In genomic region chr16:71845639-71846431, GRCh38 we compare ENCODE assay signal across 8 cellular contexts. TPM values are rescaled to one million over a fixed set of nuclear protein-coding genes. Genes with fewer than 3 reads are reported as not detected.
A peak's percentile ranks its signal among the peaks of the same experiment; 100 is the strongest.
DNase-seq lines count a peak whose midpoint lies in the region; ATAC-seq and TF ChIP-seq lines count a peak whose summit lies in the region.

Gene ATXN1L (plus strand): TSS chr16:71845976. CDS start chr16:71849741, 3,765 bp downstream.

- peaks cover 0 to 48% (median 27%) of the 10 kb centered on the region in 11 experiments; a peak in 18 of 22 replicates for H4K20me1 ChIP-seq in BLaER1 treated with 17β-estradiol and CSF1 and Interleukin-3, amounts not matched to agents 10 nM and 100 nM

- under 1% methylated on average over 62 of the region's 62 CpGs for WGBS in liver

- peak; percentile 84 for ATAC-seq in GM19324 (IDR thresholded peaks at IDR 0.05; ENCODE audit: low FRiP score, unreplicated experiment)
- ATAC-seq in HG03460 (IDR thresholded peaks at IDR 0.05; ENCODE audit: unreplicated experiment) = peak; percentile 73

- H3K9me3 ChIP-seq in BLaER1 treated with 17β-estradiol and CSF1 and Interleukin-3, amounts not matched to agents 10 nM and 100 nM (replicated peaks in 1 of 11) = no peaks in the 10 kb centered on the region
- H3K9me3 ChIP-seq in liver (ENCODE audit: control insufficient read depth in 4 of 4, low read length in 3 of 4) = no peaks in the 10 kb centered on the region

- TF ChIP-seq CTCF in liver (IDR thresholded peaks at IDR 0.05; ENCODE audit: low read depth, low read length, missing input control) = no peak

- H3K4me3 ChIP-seq in BLaER1 treated with 17β-estradiol and CSF1 and Interleukin-3, amounts not matched to agents 10 nM and 100 nM = peak within 1 kb of the TSS; percentile 98 to 100 (median 100)
- peak within 1 kb of the TSS; percentile 89 to 93 (median 91) for H3K4me3 ChIP-seq in liver (ENCODE audit: low read depth in 1 of 3, low read length in 3 of 3)

- H3K27ac ChIP-seq in BLaER1 treated with 17β-estradiol and CSF1 and Interleukin-3, amounts not matched to agents 10 nM and 100 nM = peak within 1 kb of the TSS; percentile 84 to 93 (median 91)
- H3K27ac ChIP-seq in liver (ENCODE audit: low read depth in 1 of 2, low read length in 2 of 2) = peak within 1 kb of the TSS; percentile 79 to 87

- no peaks in the 10 kb centered on the region for H3K27me3 ChIP-seq in BLaER1 treated with 17β-estradiol and CSF1 and Interleukin-3, amounts not matched to agents 10 nM and 100 nM
- H3K27me3 ChIP-seq in liver (ENCODE audit: control insufficient read depth in 4 of 4, insufficient read depth in 4 of 4, low read length in 3 of 4) = no peaks in the 10 kb centered on the region

- peak in 1 of 2 donors; percentile 34 for TF ChIP-seq RAD21 in liver (IDR thresholded peaks at IDR 0.05)

- peaks cover 23 to 47% (median 35%) of the 10 kb centered on the region in 10 experiments for H3K4me1 ChIP-seq in BLaER1 treated with 17β-estradiol and CSF1 and Interleukin-3, amounts not matched to agents 10 nM and 100 nM
- H3K4me1 ChIP-seq in liver (ENCODE audit: control insufficient read depth in 4 of 4, insufficient read depth in 4 of 4, low read length in 3 of 4) = peaks cover 0 to 14% (median 13%) of the 10 kb centered on the region in 4 donors

- DNase-seq in NCI-H748 (lab: John Stamatoyannopoulos, UW; ENCODE audit: unreplicated experiment) = peak; percentile 83
- peak; percentile 85 to 88 for DNase-seq in activated CD4-positive, alpha-beta T cell treated with anti-CD3 and anti-CD28 coated beads, Interleukin-2, amount 50 U/mL, for 4 hours
- peak; percentile 55 to 85 for DNase-seq in dermis microvascular lymphatic vessel endothelial cell (ENCODE audit: low read depth in 2 of 2)
- peak; percentile 92 for DNase-seq in stimulated activated CD4-positive, alpha-beta T cell treated with anti-CD3 and anti-CD28 coated beads, Interleukin-4, amount 100 ng/mL, for 1 hour

- H3K4me2 ChIP-seq in BLaER1 treated with 17β-estradiol and CSF1 and Interleukin-3, amounts not matched to agents 10 nM and 100 nM = peak within 1 kb of the TSS; percentile 89 to 100 (median 93)

- peaks cover 31 to 36% (median 33%) of the 10 kb centered on the region in 11 experiments for H3K36me3 ChIP-seq in BLaER1 treated with 17β-estradiol and CSF1 and Interleukin-3, amounts not matched to agents 10 nM and 100 nM
- H3K36me3 ChIP-seq in liver (ENCODE audit: control insufficient read depth in 4 of 4, insufficient read depth in 3 of 4, low read depth in 1 of 4, low read length in 3 of 4) = peaks cover 9 to 30% (median 21%) of the 10 kb centered on the region in 4 donors

- peak within 1 kb of the TSS; percentile 93 to 98 (median 95) for H3K9ac ChIP-seq in BLaER1 treated with 17β-estradiol and CSF1 and Interleukin-3, amounts not matched to agents 10 nM and 100 nM
- peak within 1 kb of the TSS; percentile 80 to 93 for H3K9ac ChIP-seq in liver (ENCODE audit: low read depth in 1 of 2, low read length in 2 of 2)

TF ChIP-seq in liver, 16 proteins besides CTCF, POLR2A, EP300 and RAD21:
- TF ChIP-seq FOXA1 (IDR thresholded peaks at IDR 0.05) (no peak), TAF1 (conservative IDR thresholded peaks at IDR 0.05) (no peak), NR2F2 (IDR thresholded peaks at IDR 0.05) (peak; percentile 43), GABPA (IDR thresholded peaks at IDR 0.05 in 1 of 2, conservative IDR thresholded peaks at IDR 0.05 in 1 of 2) (peak in 1 of 2 donors; percentile 74), HNF4G (IDR thresholded peaks at IDR 0.05) (no peak), YY1 (IDR thresholded peaks at IDR 0.05) (peak; percentile 55), EGR1 (IDR thresholded peaks at IDR 0.05; ENCODE audit: low read depth in 2 of 2) (peak in 1 of 2 donors; percentile 42), MAX (IDR thresholded peaks at IDR 0.05) (no peak), ZBTB33 (IDR thresholded peaks at IDR 0.05) (no peak), HNF4A (conservative IDR thresholded peaks at IDR 0.05) (peak in 1 of 2 donors; percentile 21), FOXA2 (IDR thresholded peaks at IDR 0.05) (no peak), RXRA (IDR thresholded peaks at IDR 0.05) (peak; percentile 45 to 87), SP1 (IDR thresholded peaks at IDR 0.05) (peak; percentile 75), ATF3 (IDR thresholded peaks at IDR 0.05) (peak; percentile 8), REST (IDR thresholded peaks at IDR 0.05) (no peak), JUND (IDR thresholded peaks at IDR 0.05) (no peak)

RNA-seq across cellular contexts. Expression of gene ATXN1L, which starts in this region (rescaled TPM):
- total RNA-seq in dermis microvascular lymphatic vessel endothelial cell (12.3 and 18.7 TPM in 2 replicates), liver (10 to 100 TPM; 10.7 to 15.0 TPM)
- 1 to 10 TPM; 5.7 to 6.3 TPM for polyA plus RNA-seq in liver

Comparison
In these comparisons a context has a peak if more than half of its experiments do, and no peak if none do; other contexts are left out.
1. Peak in every context shown above with its lines: DNase-seq, ATAC-seq, H3K4me3 ChIP-seq and H3K27ac ChIP-seq.